12 cellular contexts compared by ENCODE assay signal in the genomic region with DNA sequence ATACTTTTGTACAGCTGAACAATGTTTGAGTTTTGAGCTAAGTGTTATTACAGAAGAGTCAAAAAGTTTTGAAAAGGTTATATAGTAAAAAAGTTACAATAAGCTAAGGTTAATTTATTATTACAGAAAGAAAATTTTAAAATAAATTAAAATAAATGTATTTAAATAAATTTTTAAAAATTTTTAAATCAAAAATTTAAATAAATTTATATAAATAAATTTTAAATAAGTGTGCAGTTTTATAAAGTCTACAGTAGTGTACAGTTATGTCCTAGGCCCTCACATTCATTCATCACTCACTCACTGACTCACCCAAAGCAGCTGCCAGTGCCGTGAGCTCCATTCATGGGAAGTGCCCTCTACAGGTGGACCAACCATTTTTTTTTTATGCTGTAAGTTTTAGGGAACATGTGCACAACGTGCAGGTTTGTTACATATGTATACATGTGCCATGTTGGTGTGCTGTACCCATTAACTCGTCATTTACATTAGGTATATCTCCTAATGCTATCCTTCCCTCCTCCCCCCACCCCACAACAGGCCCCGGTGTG.
DNase-seq lines count a peak whose midpoint lies in the region; ATAC-seq and TF ChIP-seq lines count a peak whose summit lies in the region.
"Had no signal": no experiment of that assay in that cellular context is flagged by ENCODE, and none has a peak within 500 bp of the region (broad histone marks: within the 10 kb centered on the region; RNA-seq: fewer than 3 reads in every experiment).

No MANE protein-coding gene starts in this region.

- peak; percentile 18 for DNase-seq in activated CD4-positive, alpha-beta T cell treated with anti-CD3 and anti-CD28 coated beads for 48 hours
- no peak for DNase-seq in activated CD4-positive, alpha-beta T cell treated with anti-CD3 and anti-CD28 coated beads, Interleukin-2, amount 50 U/mL, for 1 hour
- DNase-seq in NCI-H460 (ENCODE audit: extremely low read depth, low read depth) (peak; percentile 28), ecto neural progenitor cell (ENCODE audit: low spot score) (peak; percentile 6), retinal pigment epithelial cell (ENCODE audit: low read depth) (no peak), CD1c-positive myeloid dendritic cell (ENCODE audit: extremely low spot score) (no peak)
- no peak for DNase-seq in stimulated activated CD4-positive, alpha-beta T cell treated with anti-CD3 and anti-CD28 coated beads, Interleukin-2, amount 100 ng/mL, for 24 hours
- DNase-seq: activated T-cell treated with anti-CD3 and anti-CD28 coated beads, Interleukin-2, amount 50 U/mL, for 24 hours; AML-193; T-helper 17 cell had no signal

- ATAC-seq in GM21515 (IDR thresholded peaks at IDR 0.05; ENCODE audit: unreplicated experiment), result no peak
- ATAC-seq: stimulated activated memory B cell treated with anti-CD40 and anti-IgM and Interleukin-4, amounts not matched to agents 10 μg/mL and 1 μg/mL and 100 μg/mL, for 72 hours; T-helper 17 cell had no signal

- TF ChIP-seq CTCF in retinal pigment epithelial cell (conservative IDR thresholded peaks at IDR 0.05; ENCODE audit: low read depth, low read length), result peak; percentile 31

- no peak overlapping the region for H3K4me3 ChIP-seq in retinal pigment epithelial cell (ENCODE audit: low read length)

Comparison
In these comparisons a context has a peak if more than half of its experiments do, and no peak if none do; other contexts are left out.
1. DNase-seq: peak in activated CD4-positive, alpha-beta T cell treated with anti-CD3 and anti-CD28 coated beads for 48 hours (single experiment), NCI-H460 (single experiment) and ecto neural progenitor cell (single experiment); none in activated CD4-positive, alpha-beta T cell treated with anti-CD3 and anti-CD28 coated beads, Interleukin-2, amount 50 U/mL, for 1 hour (single experiment), retinal pigment epithelial cell (single experiment), stimulated activated CD4-positive, alpha-beta T cell treated with anti-CD3 and anti-CD28 coated beads, Interleukin-2, amount 100 ng/mL, for 24 hours (0 of 2) and CD1c-positive myeloid dendritic cell (single experiment).